ENCODE assay signal across 8 cellular contexts in genomic region chr13:72727417-72728289, GRCh38. TPM values are rescaled to one million over a fixed set of nuclear protein-coding genes. Genes with fewer than 3 reads are reported as not detected.
DNase-seq lines count a peak whose midpoint lies in the region; ATAC-seq lines count a peak whose summit lies in the region.

Gene BORA, plus strand, starts transcription at chr13:72727923. Its CDS starts 1,018 bp downstream, at chr13:72728941.
Gene MZT1, minus strand, starts transcription at chr13:72727629. Its CDS starts 27 bp downstream, at chr13:72727602.

- peaks cover 29% of the 10 kb centered on the region for H3K4me1 Mint-ChIP-seq in T-helper 17 cell

- no peaks in the 10 kb centered on the region for H3K36me3 Mint-ChIP-seq in T-helper 17 cell (ENCODE audit: low read depth)

- peak; percentile 97 to 98 for DNase-seq in NCI-H187 (lab: John Stamatoyannopoulos, UW)
- peak; percentile 86 to 93 (median 92) for DNase-seq in T-helper 17 cell
- peak; percentile 64 to 95 (median 89) for DNase-seq in amygdala (lab: John Stamatoyannopoulos, UW)
- DNase-seq in left cardiac atrium: peak; percentile 97
- DNase-seq in posterior vena cava (ENCODE audit: low spot score): peak; percentile 98
- peak; percentile 96 for DNase-seq in ureter (ENCODE audit: low spot score)

- peak within 1 kb of the TSS; percentile 91 for H3K27ac Mint-ChIP-seq in T-helper 17 cell

- no peaks in the 10 kb centered on the region for H3K9me3 ChIP-seq in T-helper 17 cell (ENCODE audit: control insufficient read depth, low read length, poor library complexity, severe bottlenecking)

- no peaks in the 10 kb centered on the region for H3K27me3 Mint-ChIP-seq in T-helper 17 cell

- intact Hi-C loops in left cardiac atrium (cut with DNase I) (no loop called here), posterior vena cava (cut with DNase I) (loop anchor here in 1 of 2 donors (5.0 kb wide), 1 partner anchor 205 kb away; no protein-coding TSS in a partner anchor)

- ATAC-seq in GM18502 (IDR thresholded peaks at IDR 0.05; ENCODE audit: poor library complexity, unreplicated experiment) (peak; percentile 94), HG02943 (IDR thresholded peaks at IDR 0.05; ENCODE audit: low read depth, unreplicated experiment) (peak; percentile 95), T-helper 17 cell (peak; percentile 94), left cardiac atrium (peak; percentile 98 to 99)

- peak within 1 kb of the TSS; percentile 96 for H3K4me3 Mint-ChIP-seq in T-helper 17 cell

RNA-seq across cellular contexts. Expression of gene BORA, which starts in this region (rescaled TPM):
- total RNA-seq in T-helper 17 cell (1 to 10 TPM; 3.5 to 7.6 TPM), left cardiac atrium (1 to 10 TPM; 1.2 to 1.6 TPM), posterior vena cava (1 to 10 TPM; 1.8 to 2.2 TPM), ureter (3.0 TPM)

RNA-seq across cellular contexts. Expression of gene MZT1, which starts in this region (rescaled TPM):
- total RNA-seq in T-helper 17 cell (1 to 10 TPM; 4.9 to 7.6 TPM), left cardiac atrium (1 to 10 TPM; 6.5 TPM), posterior vena cava (10 to 100 TPM in 1 of 2 donors, 1 to 10 TPM in 1; 5.8 to 10.1 TPM), ureter (6.5 TPM)

Comparison
In these comparisons a context has a peak if more than half of its experiments do, and no peak if none do; other contexts are left out.
1. Peak in every context shown above with its lines: DNase-seq and ATAC-seq.